19 cellular contexts compared by ENCODE assay signal in the genomic region with DNA sequence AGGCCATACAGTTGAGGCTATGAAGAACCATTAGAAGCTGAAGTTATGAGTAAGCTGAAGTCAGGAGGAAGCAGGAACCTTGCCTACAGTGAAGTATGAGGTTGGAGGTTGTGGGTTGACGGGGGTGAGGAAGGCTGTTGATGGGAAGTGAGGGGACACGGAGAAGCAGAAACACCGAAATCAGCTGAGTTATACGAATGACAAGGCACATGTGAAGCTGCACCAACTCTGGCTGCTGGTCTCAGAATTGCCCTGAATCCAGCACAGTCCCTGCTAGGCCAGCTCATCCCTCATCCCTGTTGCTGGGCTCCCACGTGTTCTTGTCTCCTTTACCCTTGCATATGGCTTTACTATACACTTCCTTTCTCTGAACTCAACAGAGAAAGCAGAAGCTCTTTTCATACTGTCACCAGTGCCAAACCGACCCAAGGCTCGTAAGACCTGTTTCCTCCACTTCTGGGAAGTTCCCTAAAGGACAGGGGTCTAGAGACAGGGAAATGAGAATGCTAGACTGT. TPM values are rescaled to one million over a fixed set of nuclear protein-coding genes. Genes with fewer than 3 reads are reported as not detected.
DNase-seq lines count a peak whose midpoint lies in the region; ATAC-seq, FAIRE-seq and TF ChIP-seq lines count a peak whose summit lies in the region.
"Had no signal": no experiment of that assay in that cellular context is flagged by ENCODE, and none has a peak within 500 bp of the region (broad histone marks: within the 10 kb centered on the region; RNA-seq: fewer than 3 reads in every experiment).

No MANE protein-coding gene starts in this region.

- CTCF ChIA-PET in H1 (lab: Charles Lee; ENCODE audit: partially characterized antibody) = interaction anchor here (0.9 to 2.5 kb wide), 10 partner anchors 9 to 165 kb away, joined by 3 to 9 read pairs (median 4); a partner anchor contains a TSS

- H3K4me1 Mint-ChIP-seq in CD14-positive monocyte (peaks cover 23% of the 10 kb centered on the region), naive B cell (peaks cover 4 to 13% (median 13%) of the 10 kb centered on the region in 3 donors)

- no peak overlapping the region for H3K18ac ChIP-seq in H1 (ENCODE audit: extremely low read depth, low read length)

- peaks cover 0 to 8% (median 0%) of the 10 kb centered on the region in 7 donors for H3K9me3 Mint-ChIP-seq in CD14-positive monocyte
- peaks cover 0 to 2% (median 0%) of the 10 kb centered on the region in 7 donors for H3K9me3 Mint-ChIP-seq in naive B cell

- H3K79me1 ChIP-seq in H1 (ENCODE audit: low read depth, low read length) = no peaks in the 10 kb centered on the region

- H3K4me3 ChIP-seq in H1 (ENCODE audit: extremely low read depth in 1 of 4, insufficient read depth in 2 of 4, low read depth in 3 of 4, low read length in 4 of 4) = no peak overlapping the region
- no peak overlapping the region for H3K4me3 ChIP-seq in WERI-Rb-1 (ENCODE audit: low read depth, low read length)
- H3K4me3 ChIP-seq: skin epidermis had no signal

- 0 out of 2 replicates have a peak overlapping the region, but pooled peaks have one; percentile 68 for H2BK12ac ChIP-seq in H1 (ENCODE audit: low read depth, low read length)

- H4K8ac ChIP-seq in H1 (ENCODE audit: extremely low read depth, insufficient read depth, low read length) = no peak overlapping the region

- no peaks in the 10 kb centered on the region for H4K20me1 ChIP-seq in H1 (replicated peaks in 1 of 2; ENCODE audit: control insufficient read depth in 1 of 2, insufficient read depth in 2 of 2, low read length in 2 of 2)

- H3K9me3 ChIP-seq in H1 (ENCODE audit: insufficient read depth in 2 of 2, low read depth in 1 of 2, low read length in 1 of 2) = no peaks in the 10 kb centered on the region
- peaks cover 4% of the 10 kb centered on the region for H3K9me3 ChIP-seq in WERI-Rb-1 (ENCODE audit: severe bottlenecking)

- no peak overlapping the region for H3K4me2 ChIP-seq in H1 (ENCODE audit: insufficient read depth in 1 of 2, low read depth in 2 of 2, low read length in 2 of 2)

- H3K9ac ChIP-seq in H1 (replicated peaks in 1 of 4; ENCODE audit: extremely low read depth in 1 of 4, low read depth in 3 of 4, low read length in 3 of 4) = no peak overlapping the region

- H3K36me3 ChIP-seq in H1 (ENCODE audit: control insufficient read depth in 2 of 4, insufficient read depth in 4 of 4, low read length in 3 of 4) (no peaks in the 10 kb centered on the region), WERI-Rb-1 (no peaks in the 10 kb centered on the region)

- H3K4me1 ChIP-seq in H1 (replicated peaks in 1 of 4; ENCODE audit: control insufficient read depth in 3 of 4, insufficient read depth in 4 of 4, low read length in 3 of 4) = no peaks in the 10 kb centered on the region

- no peak for FAIRE-seq in H1 (lab: Jason Lieb, UNC)
- FAIRE-seq: colon had no signal

- TF ChIP-seq CTCF in CD14-positive monocyte (IDR thresholded peaks at IDR 0.05) (no peak), H1 (IDR thresholded peaks at IDR 0.05; ENCODE audit: control extremely low read depth in 1 of 3, insufficient read depth in 1 of 3, low read depth in 1 of 3, low read length in 3 of 3) (no peak), WERI-Rb-1 (IDR thresholded peaks at IDR 0.05; ENCODE audit: low read depth, low read length) (no peak)

- DNase-seq in CD14-positive monocyte (ENCODE audit: low spot score) = peak; percentile 78
- DNase-seq in NOMO-1 treated with dmso at 0.1 percent for 144 hours (lab: John Stamatoyannopoulos, UW; ENCODE audit: unreplicated experiment) = peak; percentile 60
- DNase-seq in H1 (ENCODE audit: low read depth in 1 of 2, low spot score in 2 of 2) = no peak
- no peak for DNase-seq in naive B cell
- no peak for DNase-seq in stimulated activated CD4-positive, alpha-beta T cell treated with anti-CD3 and anti-CD28 coated beads, Interleukin-4, amount 100 ng/mL, for 4 hours
- DNase-seq in WERI-Rb-1 = no peak
- DNase-seq in posterior vena cava (ENCODE audit: low spot score) = no peak
- no peak for DNase-seq in NCI-H1092 treated with DMSO at 0.1 percent for 48 hours (lab: John Stamatoyannopoulos, UW)
- DNase-seq: activated CD4-positive, alpha-beta memory T cell treated with anti-CD3 and anti-CD28 coated beads for 36 hours; NCI-H1436; NCI-H510A; RPMI8226; stimulated activated naive CD8-positive, alpha-beta T cell treated with anti-CD3 and anti-CD28 coated beads, Interleukin-15, Interleukin-2, amounts not matched to agents 100 U/mL and 50 U/mL, for 24 hours; T-helper 9 cell had no signal

- no peak overlapping the region for H3K14ac ChIP-seq in H1 (ENCODE audit: insufficient read length)

- H2AFZ ChIP-seq in H1 (ENCODE audit: low read length) = no peak overlapping the region

- H3K4me3 Mint-ChIP-seq in CD14-positive monocyte = peak overlapping the region; percentile 33 to 67
- H3K4me3 Mint-ChIP-seq in naive B cell = peak overlapping the region in 2 of 8 donors; percentile 0 to 30
- H3K4me3 Mint-ChIP-seq: activated CD4-positive, alpha-beta memory T cell treated with anti-CD3 and anti-CD28 coated beads for 36 hours had no signal

- intact Hi-C loops in CD14-positive monocyte (cut with micrococcal nuclease) (loop anchor here in 1 of 2 donors (2.0 kb wide), 1 partner anchor 65 kb away; no protein-coding TSS in a partner anchor), posterior vena cava (cut with DNase I) (no loop called here)

- H2BK120ac ChIP-seq in H1 (replicated peaks; ENCODE audit: low read depth, low read length) = no peak overlapping the region

- H3K23me2 ChIP-seq in H1 (ENCODE audit: low read depth, low read length) = no peaks in the 10 kb centered on the region

- POLR2A ChIA-PET in H1 (lab: Charles Lee; ENCODE audit: partially characterized antibody) = interaction anchor here (0.9 kb wide), 1 partner anchor 168 kb away, joined by 3 read pairs; no protein-coding TSS in a partner anchor

- no peak overlapping the region for H4K5ac ChIP-seq in H1 (ENCODE audit: insufficient read length, low read depth, low read length)

- H4K91ac ChIP-seq in H1 (replicated peaks; ENCODE audit: insufficient read length, low read length) = no peak overlapping the region

- no peak for TF ChIP-seq RAD21 in H1 (IDR thresholded peaks at IDR 0.05 in 1 of 2, conservative IDR thresholded peaks at IDR 0.05 in 1 of 2; ENCODE audit: low read depth in 2 of 2, low read length in 2 of 2)

- no peak overlapping the region for H3K56ac ChIP-seq in H1 (replicated peaks; ENCODE audit: insufficient read length, low read depth, low read length)

- no peak overlapping the region for H2BK15ac ChIP-seq in H1 (ENCODE audit: low read length)

- no peak overlapping the region for H3K27ac ChIP-seq in H1 (ENCODE audit: low read depth, low read length)
- no peak overlapping the region for H3K27ac ChIP-seq in WERI-Rb-1

- no peaks in the 10 kb centered on the region for H3K79me2 ChIP-seq in H1 (ENCODE audit: control insufficient read depth in 1 of 2, insufficient read depth in 2 of 2, low read length in 2 of 2)

- 89 to 100% methylated on average over 1 to 7 of the region's 7 CpGs for WGBS in H1 (ENCODE audit: extremely low coverage in 1 of 2, insufficient coverage in 1 of 2, insufficient read length in 1 of 2, insufficient replicate concordance in 2 of 2, low coverage in 1 of 2, low lambda C conversion rate in 2 of 2, missing lambda C conversion rate in 1 of 2), 2 experiments

- no peak overlapping the region for H2BK20ac ChIP-seq in H1 (ENCODE audit: low read length)

- H2BK5ac ChIP-seq in H1 (ENCODE audit: low read depth, low read length) = no peak overlapping the region

- H3K23ac ChIP-seq in H1 (ENCODE audit: insufficient read length) = no peak overlapping the region

- ATAC-seq in naive B cell (ENCODE audit: low read depth in 2 of 2) = peak; percentile 48 to 71
- ATAC-seq: stimulated activated naive CD8-positive, alpha-beta T cell treated with anti-CD3 and anti-CD28 coated beads, Interleukin-15, Interleukin-2, amounts not matched to agents 100 U/mL and 50 U/mL, for 24 hours had no signal

- no peak for TF ChIP-seq POLR2A in H1 (IDR thresholded peaks at IDR 0.05; ENCODE audit: control extremely low read depth in 1 of 2, low read depth in 2 of 2, low read length in 2 of 2)

- H3K27me3 ChIP-seq in H1 (replicated peaks in 1 of 4; ENCODE audit: control insufficient read depth in 3 of 4, extremely low read depth in 1 of 4, insufficient read depth in 3 of 4, low read length in 3 of 4) (no peaks in the 10 kb centered on the region), WERI-Rb-1 (ENCODE audit: insufficient read depth, low read depth, severe bottlenecking) (no peaks in the 10 kb centered on the region)

- TF ChIP-seq EP300 in H1 (IDR thresholded peaks at IDR 0.05; ENCODE audit: borderline replicate concordance in 1 of 2, low read depth in 2 of 2, low read length in 2 of 2) = no peak

- H2AK5ac ChIP-seq in H1 (ENCODE audit: low read depth, low read length) = no peak overlapping the region

- peak overlapping the region; percentile 82 to 95 (median 93) for H3K27ac Mint-ChIP-seq in CD14-positive monocyte
- H3K27ac Mint-ChIP-seq in naive B cell = peak overlapping the region in 3 of 6 donors; percentile 15 to 53 (median 17)
- H3K27ac Mint-ChIP-seq: activated CD4-positive, alpha-beta memory T cell treated with anti-CD3 and anti-CD28 coated beads for 36 hours; IgD-negative memory B cell had no signal

- peaks cover 2% of the 10 kb centered on the region in 3 donors for H3K27me3 Mint-ChIP-seq in CD14-positive monocyte (ENCODE audit: low read depth in 3 of 3)
- H3K27me3 Mint-ChIP-seq in naive B cell = no peaks in the 10 kb centered on the region
- H3K27me3 Mint-ChIP-seq: activated CD4-positive, alpha-beta memory T cell treated with anti-CD3 and anti-CD28 coated beads for 36 hours; IgD-negative memory B cell had no signal

- H3K4ac ChIP-seq in H1 (replicated peaks; ENCODE audit: insufficient read length, low read depth, low read length) = no peak overlapping the region

- H3K36me3 Mint-ChIP-seq in CD14-positive monocyte = peaks cover 0 to 2% of the 10 kb centered on the region in 2 donors
- H3K36me3 Mint-ChIP-seq in naive B cell = no peaks in the 10 kb centered on the region

TF ChIP-seq in H1, 55 proteins besides CTCF, POLR2A, EP300 and RAD21 (continues in another document):
- no peak for TF ChIP-seq CBX5 (IDR thresholded peaks at IDR 0.05; ENCODE audit: low read depth, low read length)
- TF ChIP-seq SIN3A (conservative IDR thresholded peaks at IDR 0.05 in 1 of 2, IDR thresholded peaks at IDR 0.05 in 1 of 2; ENCODE audit: low read depth in 1 of 2, low read length in 2 of 2) = no peak

RNA-seq across cellular contexts. Expression of a gene that starts 9.2 kb away (rescaled TPM):
- polyA plus RNA-seq in CD14-positive monocyte = not detected
- not detected in 2 replicates for total RNA-seq in H1 (2021; fragmentation: NEBNext Ultra II Directional; extraction: Animal tissue kit (Norgen Biotek cat#: 25700))
- polyA plus RNA-seq in H1 (2011; rRNA removed) = not detected in 2 replicates
- polyA plus RNA-seq in H1 (2011; cell fraction: cytosol; rRNA removed) = not detected
- polyA plus RNA-seq in H1 (2011; cell fraction: nucleus; rRNA removed) = not detected
- not detected in 4 replicates for polyA plus RNA-seq in H1 (2012, experiment 1 of 2)
- polyA plus RNA-seq in H1 (2012, experiment 2 of 2) = not detected
- polyA plus RNA-seq in H1 (2013, experiment 1 of 2) = not detected
- polyA plus RNA-seq in H1 (2013, experiment 2 of 2) = not detected
- not detected in 2 replicates for polyA minus RNA-seq in H1 (2011; rRNA and poly(A)+ RNA removed)
- not detected for polyA minus RNA-seq in H1 (2011; cell fraction: cytosol; rRNA and poly(A)+ RNA removed)
- not detected for polyA minus RNA-seq in H1 (2011; cell fraction: nucleus; rRNA and poly(A)+ RNA removed)
- not detected for polyA plus RNA-seq in naive B cell (ENCODE audit: low read depth in 6 of 6)
- not detected for total RNA-seq in posterior vena cava
- total RNA-seq: activated CD4-positive, alpha-beta memory T cell treated with anti-CD3 and anti-CD28 coated beads for 36 hours; H4; liver had no signal
- polyA plus RNA-seq: IgD-negative memory B cell, liver had no signal

Comparison
In these comparisons a context has a peak if more than half of its experiments do, and no peak if none do; other contexts are left out.
1. DNase-seq: peak in CD14-positive monocyte (single experiment) and NOMO-1 treated with dmso at 0.1 percent for 144 hours (single experiment); none in H1 (0 of 2), naive B cell (single experiment), stimulated activated CD4-positive, alpha-beta T cell treated with anti-CD3 and anti-CD28 coated beads, Interleukin-4, amount 100 ng/mL, for 4 hours (0 of 2), WERI-Rb-1 (single experiment), posterior vena cava (single experiment) and NCI-H1092 treated with DMSO at 0.1 percent for 48 hours (single experiment).